2 cellular contexts compared by ENCODE assay signal in the genomic region with DNA sequence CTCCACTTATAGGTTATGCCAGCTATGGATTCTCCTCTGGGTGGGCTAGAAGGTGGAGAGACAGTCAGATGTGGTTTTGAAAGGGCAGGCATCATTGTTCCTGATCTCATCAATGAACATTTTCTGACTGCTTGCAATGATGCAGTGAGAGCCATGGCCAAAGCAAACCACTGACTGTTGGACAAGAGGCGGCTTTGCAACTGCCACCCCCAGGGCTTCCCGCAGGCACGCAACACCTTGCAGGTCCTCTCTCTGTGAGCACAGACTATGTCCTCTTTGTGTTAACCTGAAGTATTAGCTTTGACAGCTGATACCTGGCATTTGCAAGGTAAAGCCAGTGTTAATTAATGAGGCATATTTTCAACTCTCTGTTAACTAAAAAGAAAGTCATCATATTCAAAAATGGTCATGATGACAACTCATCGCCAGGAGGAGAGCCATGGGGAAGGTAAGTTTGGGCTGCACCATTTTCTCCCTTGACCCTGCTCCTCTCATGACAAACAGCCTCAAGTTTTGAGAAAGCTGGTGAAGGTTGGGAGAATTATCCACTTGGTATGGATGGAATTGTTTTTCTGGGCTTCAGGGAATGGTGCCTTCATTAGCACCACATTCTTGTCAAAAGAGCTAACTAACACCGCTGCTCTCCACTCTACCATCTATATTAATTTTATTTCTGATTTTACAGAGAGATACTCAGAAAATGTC.
TF ChIP-seq lines count a peak whose summit lies in the region.

No MANE protein-coding gene starts in this region.

TF ChIP-seq in HepG2, 621 proteins besides CTCF, POLR2A, EP300 and RAD21:
- no peak for TF ChIP-seq SNRNP70 (IDR thresholded peaks at IDR 0.05; ENCODE audit: low read depth, low read length)
- TF ChIP-seq, protein P1, sequence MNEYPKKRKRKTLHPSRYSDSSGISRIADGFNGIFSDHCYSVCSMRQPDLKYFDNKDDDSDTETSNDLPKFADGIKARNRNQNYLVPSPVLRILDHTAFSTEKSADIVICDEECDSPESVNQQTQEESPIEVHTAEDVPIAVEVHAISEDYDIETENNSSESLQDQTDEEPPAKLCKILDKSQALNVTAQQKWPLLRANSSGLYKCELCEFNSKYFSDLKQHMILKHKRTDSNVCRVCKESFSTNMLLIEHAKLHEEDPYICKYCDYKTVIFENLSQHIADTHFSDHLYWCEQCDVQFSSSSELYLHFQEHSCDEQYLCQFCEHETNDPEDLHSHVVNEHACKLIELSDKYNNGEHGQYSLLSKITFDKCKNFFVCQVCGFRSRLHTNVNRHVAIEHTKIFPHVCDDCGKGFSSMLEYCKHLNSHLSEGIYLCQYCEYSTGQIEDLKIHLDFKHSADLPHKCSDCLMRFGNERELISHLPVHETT (CRISPR knock-in tag; conservative IDR thresholded peaks at IDR 0.05), result no peak
- no peak for TF ChIP-seq MTF2 (CRISPR knock-in tag; IDR thresholded peaks at IDR 0.05; ENCODE audit: borderline replicate concordance)
- TF ChIP-seq ZNF256 (CRISPR knock-in tag; conservative IDR thresholded peaks at IDR 0.05), result no peak
- no peak for TF ChIP-seq EZH2 (conservative IDR thresholded peaks at IDR 0.05; ENCODE audit: low read depth, low read length)
- TF ChIP-seq, protein P2, sequence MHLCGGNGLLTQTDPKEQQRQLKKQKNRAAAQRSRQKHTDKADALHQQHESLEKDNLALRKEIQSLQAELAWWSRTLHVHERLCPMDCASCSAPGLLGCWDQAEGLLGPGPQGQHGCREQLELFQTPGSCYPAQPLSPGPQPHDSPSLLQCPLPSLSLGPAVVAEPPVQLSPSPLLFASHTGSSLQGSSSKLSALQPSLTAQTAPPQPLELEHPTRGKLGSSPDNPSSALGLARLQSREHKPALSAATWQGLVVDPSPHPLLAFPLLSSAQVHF (CRISPR knock-in tag; IDR thresholded peaks at IDR 0.05), result no peak
- TF ChIP-seq, protein P3, sequence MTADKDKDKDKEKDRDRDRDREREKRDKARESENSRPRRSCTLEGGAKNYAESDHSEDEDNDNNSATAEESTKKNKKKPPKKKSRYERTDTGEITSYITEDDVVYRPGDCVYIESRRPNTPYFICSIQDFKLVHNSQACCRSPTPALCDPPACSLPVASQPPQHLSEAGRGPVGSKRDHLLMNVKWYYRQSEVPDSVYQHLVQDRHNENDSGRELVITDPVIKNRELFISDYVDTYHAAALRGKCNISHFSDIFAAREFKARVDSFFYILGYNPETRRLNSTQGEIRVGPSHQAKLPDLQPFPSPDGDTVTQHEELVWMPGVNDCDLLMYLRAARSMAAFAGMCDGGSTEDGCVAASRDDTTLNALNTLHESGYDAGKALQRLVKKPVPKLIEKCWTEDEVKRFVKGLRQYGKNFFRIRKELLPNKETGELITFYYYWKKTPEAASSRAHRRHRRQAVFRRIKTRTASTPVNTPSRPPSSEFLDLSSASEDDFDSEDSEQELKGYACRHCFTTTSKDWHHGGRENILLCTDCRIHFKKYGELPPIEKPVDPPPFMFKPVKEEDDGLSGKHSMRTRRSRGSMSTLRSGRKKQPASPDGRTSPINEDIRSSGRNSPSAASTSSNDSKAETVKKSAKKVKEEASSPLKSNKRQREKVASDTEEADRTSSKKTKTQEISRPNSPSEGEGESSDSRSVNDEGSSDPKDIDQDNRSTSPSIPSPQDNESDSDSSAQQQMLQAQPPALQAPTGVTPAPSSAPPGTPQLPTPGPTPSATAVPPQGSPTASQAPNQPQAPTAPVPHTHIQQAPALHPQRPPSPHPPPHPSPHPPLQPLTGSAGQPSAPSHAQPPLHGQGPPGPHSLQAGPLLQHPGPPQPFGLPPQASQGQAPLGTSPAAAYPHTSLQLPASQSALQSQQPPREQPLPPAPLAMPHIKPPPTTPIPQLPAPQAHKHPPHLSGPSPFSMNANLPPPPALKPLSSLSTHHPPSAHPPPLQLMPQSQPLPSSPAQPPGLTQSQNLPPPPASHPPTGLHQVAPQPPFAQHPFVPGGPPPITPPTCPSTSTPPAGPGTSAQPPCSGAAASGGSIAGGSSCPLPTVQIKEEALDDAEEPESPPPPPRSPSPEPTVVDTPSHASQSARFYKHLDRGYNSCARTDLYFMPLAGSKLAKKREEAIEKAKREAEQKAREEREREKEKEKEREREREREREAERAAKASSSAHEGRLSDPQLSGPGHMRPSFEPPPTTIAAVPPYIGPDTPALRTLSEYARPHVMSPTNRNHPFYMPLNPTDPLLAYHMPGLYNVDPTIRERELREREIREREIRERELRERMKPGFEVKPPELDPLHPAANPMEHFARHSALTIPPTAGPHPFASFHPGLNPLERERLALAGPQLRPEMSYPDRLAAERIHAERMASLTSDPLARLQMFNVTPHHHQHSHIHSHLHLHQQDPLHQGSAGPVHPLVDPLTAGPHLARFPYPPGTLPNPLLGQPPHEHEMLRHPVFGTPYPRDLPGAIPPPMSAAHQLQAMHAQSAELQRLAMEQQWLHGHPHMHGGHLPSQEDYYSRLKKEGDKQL (CRISPR knock-in tag; IDR thresholded peaks at IDR 0.05; ENCODE audit: low read depth), result no peak

TF ChIP-seq in H1, 55 proteins besides CTCF, POLR2A, EP300 and RAD21:
- TF ChIP-seq RFX5 (IDR thresholded peaks at IDR 0.05; ENCODE audit: borderline replicate concordance, low read depth, low read length) (no peak), CHD2 (IDR thresholded peaks at IDR 0.05; ENCODE audit: low read length) (no peak), SIX5 (IDR thresholded peaks at IDR 0.05; ENCODE audit: low read depth, low read length) (no peak), KDM1A (IDR thresholded peaks at IDR 0.05; ENCODE audit: borderline replicate concordance, low read length) (no peak), CREB1 (IDR thresholded peaks at IDR 0.05) (no peak)
- TF ChIP-seq, protein P4, sequence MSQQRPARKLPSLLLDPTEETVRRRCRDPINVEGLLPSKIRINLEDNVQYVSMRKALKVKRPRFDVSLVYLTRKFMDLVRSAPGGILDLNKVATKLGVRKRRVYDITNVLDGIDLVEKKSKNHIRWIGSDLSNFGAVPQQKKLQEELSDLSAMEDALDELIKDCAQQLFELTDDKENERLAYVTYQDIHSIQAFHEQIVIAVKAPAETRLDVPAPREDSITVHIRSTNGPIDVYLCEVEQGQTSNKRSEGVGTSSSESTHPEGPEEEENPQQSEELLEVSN (IDR thresholded peaks at IDR 0.05), result no peak
